Comparison of ENCODE assay signal across 8 cellular contexts in the genomic region with DNA sequence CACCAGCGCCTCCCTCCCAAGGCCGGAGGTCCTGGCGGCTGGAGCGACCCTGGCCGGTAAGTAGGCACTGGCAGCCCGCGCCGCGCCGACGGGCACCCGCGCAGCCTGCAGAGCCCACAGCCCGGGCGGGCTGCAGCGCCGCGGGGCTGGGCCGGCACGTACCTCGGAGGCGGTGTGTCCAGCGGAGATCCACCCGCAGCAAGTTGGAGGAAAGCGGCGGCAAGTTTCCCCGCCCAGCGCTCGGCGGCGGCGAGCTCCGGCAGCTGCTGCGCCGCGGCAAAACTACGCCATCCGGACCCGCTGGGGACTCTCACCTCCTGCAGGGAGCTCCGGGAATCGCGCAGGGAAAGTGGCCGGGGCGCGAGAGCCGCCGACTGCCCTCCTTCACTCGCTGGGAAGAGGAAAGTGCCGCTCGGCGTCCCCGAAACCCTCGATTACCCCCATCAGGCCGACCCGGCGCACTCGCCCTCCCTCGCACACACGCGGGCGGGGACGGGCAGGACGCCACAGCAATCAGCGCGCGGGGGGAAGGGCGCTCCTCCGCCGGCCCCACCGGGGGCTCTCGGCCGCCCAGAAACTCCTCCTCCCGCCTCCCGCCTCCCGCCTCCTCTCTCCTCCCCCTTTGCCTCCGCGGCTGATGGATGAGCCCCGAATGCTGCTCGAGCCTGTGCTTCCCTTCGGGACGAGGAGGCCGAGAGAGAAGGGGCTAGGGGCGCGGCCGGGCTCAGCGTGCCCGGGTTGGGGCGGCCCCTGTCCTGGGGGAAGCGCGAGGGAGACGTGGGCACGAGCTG.
DNase-seq lines count a peak whose midpoint lies in the region; ATAC-seq and TF ChIP-seq lines count a peak whose summit lies in the region.

TGFBR3 (minus strand) TSS at position 436 of the 791 bp plus-strand sequence. CDS start 24,620 bp downstream, outside the sequence.

- H3K27ac Mint-ChIP-seq in memory B cell: no peak within 1 kb of the TSS

- no peaks in the 10 kb centered on the region for H3K36me3 Mint-ChIP-seq in memory B cell

- peaks cover 18% of the 10 kb centered on the region for H3K27me3 Mint-ChIP-seq in memory B cell

- ATAC-seq in GM19025 (IDR thresholded peaks at IDR 0.05; ENCODE audit: low read depth, unreplicated experiment): peak; percentile 54
- peak; percentile 62 for ATAC-seq in HG03342 (IDR thresholded peaks at IDR 0.05; ENCODE audit: unreplicated experiment)
- ATAC-seq in memory B cell (ENCODE audit: low read depth): peak; percentile 66

- H3K4me3 ChIP-seq in AG10803 (ENCODE audit: low read length): peak within 1 kb of the TSS; percentile 94

- H3K4me1 Mint-ChIP-seq in memory B cell: peaks cover 12% of the 10 kb centered on the region

- H3K4me3 Mint-ChIP-seq in memory B cell: peak within 1 kb of the TSS; percentile 96

- peak; percentile 55 for TF ChIP-seq CTCF in AG10803 (conservative IDR thresholded peaks at IDR 0.05; ENCODE audit: low read length)

- no peaks in the 10 kb centered on the region for H3K9me3 Mint-ChIP-seq in memory B cell

- peak; percentile 94 for DNase-seq in AG10803 (ENCODE audit: low read depth)
- peak; percentile 84 for DNase-seq in NCI-H748 (lab: John Stamatoyannopoulos, UW; ENCODE audit: unreplicated experiment)
- peak; percentile 57 to 62 for DNase-seq in activated CD8-positive, alpha-beta memory T cell treated with anti-CD3 and anti-CD28 coated beads for 4 hours (ENCODE audit: low read depth in 2 of 2)
- peak; percentile 55 for DNase-seq in effector CD8-positive, alpha-beta T cell (lab: John Stamatoyannopoulos, UW)
- peak; percentile 14 to 38 for DNase-seq in memory B cell (ENCODE audit: low spot score in 2 of 2)
- peak; percentile 58 for DNase-seq in stimulated activated CD8-positive, alpha-beta memory T cell treated with anti-CD3 and anti-CD28 coated beads, Interleukin-12 subunit alpha, Interleukin-12 subunit beta, amount 100 ng/mL, for 1 hour (ENCODE audit: low read depth)

Comparison
In these comparisons a context has a peak if more than half of its experiments do, and no peak if none do; other contexts are left out.
1. Peak in every context shown above with its lines: DNase-seq, ATAC-seq and H3K4me3 ChIP-seq.
2. DNase-seq: peak in every context shown above with its lines; median percentile 94 in AG10803; 84 in NCI-H748; 60 in activated CD8-positive, alpha-beta memory T cell treated with anti-CD3 and anti-CD28 coated beads for 4 hours; 58 in stimulated activated CD8-positive, alpha-beta memory T cell treated with anti-CD3 and anti-CD28 coated beads, Interleukin-12 subunit alpha, Interleukin-12 subunit beta, amount 100 ng/mL, for 1 hour; 55 in effector CD8-positive, alpha-beta T cell; 26 in memory B cell.